ENCODE assay signal across 10 cellular contexts in genomic region chr10:10872035-10872673, GRCh38.
A peak's percentile ranks its signal among the peaks of the same experiment; 100 is the strongest.
DNase-seq lines count a peak whose midpoint lies in the region; ATAC-seq and TF ChIP-seq lines count a peak whose summit lies in the region.
"Had no signal": no experiment of that assay in that cellular context is flagged by ENCODE, and none has a peak within 500 bp of the region (broad histone marks: within the 10 kb centered on the region; RNA-seq: fewer than 3 reads in every experiment).

No MANE protein-coding gene starts in this region.

- ATAC-seq in HG03097 (IDR thresholded peaks at IDR 0.05; ENCODE audit: low FRiP score, unreplicated experiment), result no peak
- ATAC-seq: activated naive CD8-positive, alpha-beta T cell treated with anti-CD3 and anti-CD28 coated beads, Interleukin-2, amount 50 U/mL, for 24 hours had no signal

- DNase-seq in EH (ENCODE audit: low read depth) (peak; percentile 97), astrocyte of the hippocampus (ENCODE audit: low read depth, low spot score) (peak; percentile 93), right atrium auricular region (ENCODE audit: low spot score) (peak; percentile 74), renal cortical epithelial cell (ENCODE audit: low read depth) (peak; percentile 83), GM19240 (ENCODE audit: insufficient read length, low spot score) (no peak)
- DNase-seq in stimulated activated CD4-positive, alpha-beta T cell treated with anti-CD3 and anti-CD28 coated beads, Interleukin-1b, Interleukin-23, amount 100 ng/mL, for 48 hours, result no peak
- DNase-seq in activated CD4-positive, CD25-positive, alpha-beta regulatory T cell (lab: John Stamatoyannopoulos, UW), result no peak
- DNase-seq: activated naive CD8-positive, alpha-beta T cell treated with anti-CD3 and anti-CD28 coated beads, Interleukin-2, amount 50 U/mL, for 24 hours; NCI-H187 had no signal

- no peaks in the 10 kb centered on the region for H3K9me3 ChIP-seq in right atrium auricular region

- H3K4me1 ChIP-seq in right atrium auricular region, result peaks cover 0 to 33% of the 10 kb centered on the region in 2 donors

- peak overlapping the region; percentile 68 to 88 for H3K27ac ChIP-seq in right atrium auricular region

- H3K36me3 ChIP-seq in right atrium auricular region, result no peaks in the 10 kb centered on the region

- no peak overlapping the region for H3K4me3 ChIP-seq in right atrium auricular region

- H3K27me3 ChIP-seq in right atrium auricular region, result no peaks in the 10 kb centered on the region

- no peak for TF ChIP-seq CTCF in right atrium auricular region (IDR thresholded peaks at IDR 0.05)

Comparison
In these comparisons a context has a peak if more than half of its experiments do, and no peak if none do; other contexts are left out.
1. DNase-seq: peak in EH (single experiment), astrocyte of the hippocampus (single experiment), right atrium auricular region (single experiment) and renal cortical epithelial cell (single experiment); none in GM19240 (single experiment), stimulated activated CD4-positive, alpha-beta T cell treated with anti-CD3 and anti-CD28 coated beads, Interleukin-1b, Interleukin-23, amount 100 ng/mL, for 48 hours (single experiment) and activated CD4-positive, CD25-positive, alpha-beta regulatory T cell (0 of 4).